ENCODE assay signal across 9 cellular contexts in the genomic region with DNA sequence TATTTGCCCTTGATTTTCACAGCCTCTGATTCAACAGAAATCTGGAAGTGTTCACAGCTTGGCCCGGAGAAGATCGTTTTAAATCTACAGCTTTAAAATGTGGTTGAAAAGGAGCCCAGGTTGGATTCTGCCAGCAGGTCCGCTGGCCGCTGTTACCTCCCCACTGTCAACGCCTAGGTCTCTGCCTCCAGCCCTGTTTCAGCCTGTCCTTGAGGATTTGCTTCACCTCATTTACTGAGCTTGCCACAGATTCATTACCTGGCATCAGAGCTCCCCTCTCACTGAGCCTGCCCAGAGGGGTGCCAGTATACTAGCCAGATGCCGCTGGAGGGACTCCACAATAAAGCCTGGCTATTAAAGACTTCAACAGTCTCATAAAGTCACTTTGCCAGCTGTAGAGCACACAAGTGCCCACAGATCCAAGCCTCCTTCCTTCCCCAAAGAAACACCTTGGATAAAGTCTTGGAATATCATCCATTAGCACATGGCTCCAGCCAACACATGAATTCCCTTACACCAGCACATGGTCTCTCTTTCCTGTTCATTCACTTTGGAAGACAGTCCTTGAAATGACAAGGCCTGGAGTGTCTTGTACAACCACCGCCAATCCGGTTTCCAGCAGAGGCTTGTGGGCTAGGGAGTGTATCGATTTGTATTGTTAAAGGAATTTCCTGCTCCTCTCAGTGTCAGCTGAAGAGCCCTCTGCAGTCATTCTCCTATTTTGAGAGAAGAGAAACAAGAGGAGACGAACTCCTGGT.
DNase-seq lines count a peak whose midpoint lies in the region; ATAC-seq lines count a peak whose summit lies in the region.
"Had no signal": no experiment of that assay in that cellular context is flagged by ENCODE, and none has a peak within 500 bp of the region (broad histone marks: within the 10 kb centered on the region; RNA-seq: fewer than 3 reads in every experiment).

No MANE protein-coding gene starts in this region.

- no peak for ATAC-seq in HG02840 (IDR thresholded peaks at IDR 0.05; ENCODE audit: low FRiP score, unreplicated experiment)

- DNase-seq in AG20443 (ENCODE audit: low spot score) (peak; percentile 41), DMS79 treated with DMSO at 0.1 percent for 48 hours (lab: John Stamatoyannopoulos, UW) (peak; percentile 75), NCI-H524 treated with DMSO at 0.1 percent for 48 hours (lab: John Stamatoyannopoulos, UW) (peak; percentile 51), iPS-NIHi7 (ENCODE audit: extremely low spot score) (peak; percentile 22), COR-L47 (lab: John Stamatoyannopoulos, UW) (no peak), glomerular visceral epithelial cell (ENCODE audit: extremely low spot score) (no peak)
- no peak for DNase-seq in activated effector memory CD4-positive, alpha-beta T cell treated with Interleukin-2 at 50 U/mL for 16 hours
- DNase-seq: activated CD8-positive, alpha-beta memory T cell treated with anti-CD3 and anti-CD28 coated beads for 24 hours had no signal

Comparison
In these comparisons a context has a peak if more than half of its experiments do, and no peak if none do; other contexts are left out.
1. DNase-seq: peak in AG20443 (single experiment), DMS79 treated with DMSO at 0.1 percent for 48 hours (single experiment), NCI-H524 treated with DMSO at 0.1 percent for 48 hours (single experiment) and iPS-NIHi7 (single experiment); none in activated effector memory CD4-positive, alpha-beta T cell treated with Interleukin-2 at 50 U/mL for 16 hours (single experiment), COR-L47 (single experiment) and glomerular visceral epithelial cell (single experiment).